24 cellular contexts compared by ENCODE assay signal in genomic region chr9:113184509-113184908, GRCh38. TPM values are rescaled to one million over a fixed set of nuclear protein-coding genes. Genes with fewer than 3 reads are reported as not detected.
DNase-seq lines count a peak whose midpoint lies in the region; ATAC-seq and TF ChIP-seq lines count a peak whose summit lies in the region.
"Had no signal": no experiment of that assay in that cellular context is flagged by ENCODE, and none has a peak within 500 bp of the region (broad histone marks: within the 10 kb centered on the region; RNA-seq: fewer than 3 reads in every experiment).

No MANE protein-coding gene starts in this region.

- TF ChIP-seq POLR2A in tibial nerve (IDR thresholded peaks at IDR 0.05) = no peak

- H3K9me3 ChIP-seq in mammary epithelial cell (replicated peaks; ENCODE audit: insufficient read depth, low read length) (no peaks in the 10 kb centered on the region), right cardiac atrium (ENCODE audit: control insufficient read depth, low read length) (no peaks in the 10 kb centered on the region), tibial nerve (no peaks in the 10 kb centered on the region), ascending aorta (no peaks in the 10 kb centered on the region)
- H3K9me3 ChIP-seq: BLaER1 treated with 17β-estradiol and CSF1 and Interleukin-3, amounts not matched to agents 10 nM and 100 nM; left lung; SJCRH30; thoracic aorta had no signal

- in situ Hi-C loops in mammary epithelial cell (cut with MboI; ENCODE audit: low sequenced_read_pairs in 2 of 2) = no loop called here

- no TSS peak for BruUV-seq in mammary epithelial cell (replicated peaks; lab: Mats Ljungman, UMichigan)

- H3K4me2 ChIP-seq in mammary epithelial cell (ENCODE audit: insufficient read depth, low read depth, low read length) = peak overlapping the region; percentile 16

- WGBS in mammary epithelial cell (ENCODE audit: low coverage, missing lambda C conversion rate) = 53% methylated on average over 2 of the region's 2 CpGs
- WGBS in right cardiac atrium = 87% methylated on average over 2 of the region's 2 CpGs
- WGBS in tibial nerve, 2 donors = 95 to 97% methylated on average over 2 of the region's 2 CpGs

- H3K27ac ChIP-seq in mammary epithelial cell (ENCODE audit: insufficient read depth, low read depth, low read length) = peak overlapping the region; percentile 53
- peak overlapping the region; percentile 77 for H3K27ac ChIP-seq in foreskin keratinocyte
- H3K27ac ChIP-seq in right cardiac atrium (ENCODE audit: low read length) = no peak overlapping the region
- no peak overlapping the region for H3K27ac ChIP-seq in tibial nerve
- H3K27ac ChIP-seq in ascending aorta = no peak overlapping the region
- H3K27ac ChIP-seq: SJCRH30, thoracic aorta had no signal

- H3K4me1 ChIP-seq in mammary epithelial cell (ENCODE audit: insufficient read depth, low read length) (peaks cover 31% of the 10 kb centered on the region), foreskin keratinocyte (peaks cover 30% of the 10 kb centered on the region), right cardiac atrium (ENCODE audit: control insufficient read depth, insufficient read depth, low read length) (no peaks in the 10 kb centered on the region), tibial nerve (no peaks in the 10 kb centered on the region), ascending aorta (no peaks in the 10 kb centered on the region)
- H3K4me1 ChIP-seq: SJCRH30 had no signal

- peak; percentile 1 for DNase-seq in AG10803 (ENCODE audit: low read depth)
- DNase-seq in HT1080 (ENCODE audit: low read depth) = peak; percentile 37
- peak; percentile 84 for DNase-seq in mammary epithelial cell
- peak; percentile 44 to 70 for DNase-seq in foreskin keratinocyte
- DNase-seq in right cardiac atrium = no peak
- no peak for DNase-seq in tibial nerve (ENCODE audit: low spot score in 2 of 2)
- DNase-seq in SW 1271 (lab: John Stamatoyannopoulos, UW) = no peak
- no peak for DNase-seq in ascending aorta (ENCODE audit: low spot score in 2 of 2)
- DNase-seq: ACHN; activated naive CD4-positive, alpha-beta T cell treated with anti-CD3 and anti-CD28 coated beads, Interleukin-2, amount 10 ng/mL, durations not matched to agents 7 days and 5 days; amygdala; GOT3; left lung; natural killer cell; NCI-H2081; NCI-H446; SJCRH30; stimulated activated CD4-positive, alpha-beta T cell treated with anti-CD3 and anti-CD28 coated beads, Interleukin-2, amount 100 ng/mL, for 48 hours; T-helper 1 cell had no signal

- H3K4me3 ChIP-seq in AG10803 (ENCODE audit: low read length) (no peak overlapping the region), mammary epithelial cell (replicated peaks in 1 of 3; ENCODE audit: insufficient read depth in 1 of 3, low read depth in 2 of 3, low read length in 3 of 3) (no peak overlapping the region), right cardiac atrium (ENCODE audit: low read length) (no peak overlapping the region), tibial nerve (no peak overlapping the region), ascending aorta (no peak overlapping the region)
- H3K4me3 ChIP-seq: GM12878, left lung, SJCRH30, thoracic aorta had no signal

- CTCF ChIA-PET in mammary epithelial cell (lab: Charles Lee; ENCODE audit: low non-redundant PET) = no interaction called here

- peaks cover 2% of the 10 kb centered on the region for H3K79me2 ChIP-seq in mammary epithelial cell (ENCODE audit: insufficient read depth, low read length)

- no peaks in the 10 kb centered on the region for H4K20me1 ChIP-seq in mammary epithelial cell (ENCODE audit: insufficient read depth, low read length)

- no peak for TF ChIP-seq EP300 in tibial nerve (IDR thresholded peaks at IDR 0.05)

- ATAC-seq in foreskin keratinocyte (peak; percentile 63), right cardiac atrium (no peak)
- ATAC-seq: GM12878; left lung; natural killer cell; Panc1; stimulated activated memory B cell treated with anti-CD40 and anti-IgM and Interleukin-4, amounts not matched to agents 10 μg/mL and 1 μg/mL and 100 μg/mL, for 72 hours had no signal

- intact Hi-C loops in mammary epithelial cell (cut with micrococcal nuclease) (no loop called here), right cardiac atrium (cut with DNase I) (no loop called here), ascending aorta (cut with DNase I) (no loop called here)

- H3K27me3 ChIP-seq in mammary epithelial cell (ENCODE audit: insufficient read depth, low read length) (no peaks in the 10 kb centered on the region), foreskin keratinocyte (no peaks in the 10 kb centered on the region), right cardiac atrium (ENCODE audit: control insufficient read depth, insufficient read depth) (no peaks in the 10 kb centered on the region), tibial nerve (no peaks in the 10 kb centered on the region), ascending aorta (no peaks in the 10 kb centered on the region)
- H3K27me3 ChIP-seq: BLaER1 treated with 17β-estradiol and CSF1 and Interleukin-3, amounts not matched to agents 10 nM and 100 nM; left lung; SJCRH30 had no signal

- H2AFZ ChIP-seq in mammary epithelial cell (ENCODE audit: low read depth, low read length) = no peak overlapping the region

- dilution Hi-C loops in mammary epithelial cell (cut with HindIII; ENCODE audit: low sequenced_read_pairs) = no loop called here

- H3K9ac ChIP-seq in mammary epithelial cell (ENCODE audit: insufficient read depth, low read length) = no peak overlapping the region

- H3K36me3 ChIP-seq in mammary epithelial cell (ENCODE audit: insufficient read depth, low read length) (peaks cover 44% of the 10 kb centered on the region), tibial nerve (peaks cover 0 to 93% (median 32%) of the 10 kb centered on the region in 3 donors), ascending aorta (peaks cover 64 to 91% of the 10 kb centered on the region in 2 donors)

- TF ChIP-seq CTCF in AG10803 (conservative IDR thresholded peaks at IDR 0.05; ENCODE audit: low read length) (no peak), mammary epithelial cell (conservative IDR thresholded peaks at IDR 0.05 in 1 of 2, IDR thresholded peaks at IDR 0.05 in 1 of 2; ENCODE audit: extremely low read depth in 1 of 2, insufficient read depth in 1 of 2, low read depth in 1 of 2, low read length in 2 of 2) (no peak), foreskin keratinocyte (conservative IDR thresholded peaks at IDR 0.05) (no peak), tibial nerve (IDR thresholded peaks at IDR 0.05) (no peak), ascending aorta (IDR thresholded peaks at IDR 0.05) (no peak)

RNA-seq across cellular contexts. Expression of gene SLC31A2, which starts 33.7 kb away (rescaled TPM):
- total RNA-seq in HT1080 (2014; rRNA removed; shearing (Covaris generic)) = 8.3 and 9.4 TPM in 2 replicates
- polyA plus RNA-seq in HT1080 (2015; cell fraction: cytosol; rRNA removed) = 6.9 and 8.0 TPM in 2 replicates
- polyA plus RNA-seq in HT1080 (2015; cell fraction: nucleus; rRNA removed) = 4.4 and 5.1 TPM in 2 replicates
- total RNA-seq in mammary epithelial cell (10 to 100 TPM; 68.5 to 80.7 TPM), foreskin keratinocyte (57.3 and 71.2 TPM in 2 replicates), right cardiac atrium (10 to 100 TPM in 3 of 4 donors, 1 to 10 TPM in 1; 8.8 to 10.9 (median 10.1) TPM), tibial nerve (10 to 100 TPM; 25.3 to 50.4 (median 39.9) TPM), ascending aorta (7.2 TPM)
- polyA plus RNA-seq in mammary epithelial cell (121 TPM), foreskin keratinocyte (38.0 and 58.5 TPM in 2 replicates), right cardiac atrium (11.4 TPM)
- 72.5 TPM for polyA minus RNA-seq in mammary epithelial cell

RNA-seq across cellular contexts. Expression of gene FKBP15, which starts 36.6 kb away (rescaled TPM):
- 21.8 and 22.0 TPM in 2 replicates for total RNA-seq in HT1080 (2014; rRNA removed; shearing (Covaris generic))
- 15.4 and 17.4 TPM in 2 replicates for polyA plus RNA-seq in HT1080 (2015; cell fraction: cytosol; rRNA removed)
- 50.9 and 52.1 TPM in 2 replicates for polyA plus RNA-seq in HT1080 (2015; cell fraction: nucleus; rRNA removed)
- total RNA-seq in mammary epithelial cell (10 to 100 TPM; 20.7 to 29.5 TPM), foreskin keratinocyte (21.9 and 23.6 TPM in 2 replicates), right cardiac atrium (10 to 100 TPM; 19.5 to 21.2 (median 20.1) TPM), tibial nerve (10 to 100 TPM; 25.7 to 43.8 (median 29.2) TPM), ascending aorta (24.4 TPM)
- polyA plus RNA-seq in mammary epithelial cell (21.0 TPM), foreskin keratinocyte (11.2 and 11.8 TPM in 2 replicates), right cardiac atrium (11.0 TPM)
- 32.7 TPM for polyA minus RNA-seq in mammary epithelial cell

RNA-seq across cellular contexts. Expression of gene SLC31A1, which starts 36.8 kb away (rescaled TPM):
- total RNA-seq in HT1080 (2014; rRNA removed; shearing (Covaris generic)) = 11.7 and 14.0 TPM in 2 replicates
- polyA plus RNA-seq in HT1080 (2015; cell fraction: cytosol; rRNA removed) = 17.7 and 18.2 TPM in 2 replicates
- polyA plus RNA-seq in HT1080 (2015; cell fraction: nucleus; rRNA removed) = 12.6 and 14.3 TPM in 2 replicates
- 10 to 100 TPM; 31.5 to 43.2 TPM for total RNA-seq in mammary epithelial cell
- 19.9 TPM for polyA plus RNA-seq in mammary epithelial cell
- polyA minus RNA-seq in mammary epithelial cell = 19.0 TPM
- 23.0 and 24.6 TPM in 2 replicates for total RNA-seq in foreskin keratinocyte
- 10.7 and 11.3 TPM in 2 replicates for polyA plus RNA-seq in foreskin keratinocyte
- total RNA-seq in right cardiac atrium = 10 to 100 TPM; 11.4 to 20.7 (median 13.7) TPM
- 6.0 TPM for polyA plus RNA-seq in right cardiac atrium
- 10 to 100 TPM in 2 of 4 donors, 1 to 10 TPM in 2; 6.5 to 12.9 (median 10.6) TPM for total RNA-seq in tibial nerve
- total RNA-seq in ascending aorta = 3.7 TPM

Comparison
In these comparisons a context has a peak if more than half of its experiments do, and no peak if none do; other contexts are left out.
1. DNase-seq: peak in AG10803 (single experiment), HT1080 (single experiment), mammary epithelial cell (single experiment) and foreskin keratinocyte (2 of 2); none in right cardiac atrium (0 of 3), tibial nerve (0 of 2), SW 1271 (0 of 2) and ascending aorta (0 of 2).
2. H3K27ac ChIP-seq: peak in mammary epithelial cell (single experiment) and foreskin keratinocyte (single experiment); none in right cardiac atrium (single experiment), tibial nerve (0 of 4) and ascending aorta (0 of 2).